Comparison of ENCODE assay signal across 11 cellular contexts in genomic region chr17:81929253-81930141, GRCh38. TPM values are rescaled to one million over a fixed set of nuclear protein-coding genes. Genes with fewer than 3 reads are reported as not detected.
DNase-seq lines count a peak whose midpoint lies in the region; ATAC-seq and TF ChIP-seq lines count a peak whose summit lies in the region.
"Had no signal": no experiment of that assay in that cellular context is flagged by ENCODE, and none has a peak within 500 bp of the region (broad histone marks: within the 10 kb centered on the region; RNA-seq: fewer than 3 reads in every experiment).

No MANE protein-coding gene starts in this region.

- no peak overlapping the region for H3K4ac ChIP-seq in H9 (ENCODE audit: low read depth, low read length)

- intact Hi-C loops in activated T-helper 2 cell treated with anti-CD3 and anti-CD28 coated beads, Interferon-gamma antibody, Interleukin-2, Interleukin-4, amounts not matched to agents 10 μg/mL and 5 μg/mL and 100 μg/mL, durations not matched to agents 14 hours and 24 hours and 36 hours (cut with micrococcal nuclease), result loop anchor here (5.0 kb wide), 1 partner anchor 93 kb away; the partner anchor contains the start of genes CENPX and LRRC45

- peaks cover 9% of the 10 kb centered on the region for H3K23me2 ChIP-seq in H9 (ENCODE audit: insufficient read length, low read depth, low read length, poor library complexity, severe bottlenecking)

- peaks cover 19% of the 10 kb centered on the region for H3K27me3 ChIP-seq in BLaER1
- H3K27me3 ChIP-seq in H9 (ENCODE audit: insufficient read depth, low read length), result no peaks in the 10 kb centered on the region; the same call in 1 of the 2 replicates
- H3K27me3 ChIP-seq: dorsolateral prefrontal cortex, right lobe of liver had no signal

- peaks cover 17% of the 10 kb centered on the region for H3K36me3 ChIP-seq in BLaER1
- H3K36me3 ChIP-seq: right lobe of liver, transverse colon had no signal

- H3K4me3 Mint-ChIP-seq in H9 (peak overlapping the region; percentile 50 to 77), naive B cell (peak overlapping the region in 6 of 8 donors; percentile 37 to 85 (median 62))
- peak overlapping the region; percentile 54 for H3K4me3 Mint-ChIP-seq in activated T-helper 2 cell treated with anti-CD3 and anti-CD28 coated beads, Interferon-gamma antibody, Interleukin-2, Interleukin-4, amounts not matched to agents 10 μg/mL and 5 μg/mL and 100 μg/mL, durations not matched to agents 14 hours and 24 hours and 36 hours (ENCODE audit: low read depth)

- H3K4me3 ChIP-seq in BLaER1, result peak overlapping the region; percentile 97; the same call in 1 of the 2 replicates
- H3K4me3 ChIP-seq: right lobe of liver had no signal

- H3K27me3 Mint-ChIP-seq in H9 (ENCODE audit: low read depth) (peaks cover 20% of the 10 kb centered on the region), naive B cell (peaks cover 0 to 35% (median 20%) of the 10 kb centered on the region in 3 donors)
- peaks cover 2% of the 10 kb centered on the region for H3K27me3 Mint-ChIP-seq in activated T-helper 2 cell treated with anti-CD3 and anti-CD28 coated beads, Interferon-gamma antibody, Interleukin-2, Interleukin-4, amounts not matched to agents 10 μg/mL and 5 μg/mL and 100 μg/mL, durations not matched to agents 14 hours and 24 hours and 36 hours (ENCODE audit: low read depth)

- no peak overlapping the region for H2BK12ac ChIP-seq in H9 (ENCODE audit: insufficient read length, low read depth, low read length)

- H3K27ac Mint-ChIP-seq in H9, result no peak overlapping the region
- H3K27ac Mint-ChIP-seq in activated T-helper 2 cell treated with anti-CD3 and anti-CD28 coated beads, Interferon-gamma antibody, Interleukin-2, Interleukin-4, amounts not matched to agents 10 μg/mL and 5 μg/mL and 100 μg/mL, durations not matched to agents 14 hours and 24 hours and 36 hours, result peak overlapping the region; percentile 33
- H3K27ac Mint-ChIP-seq in naive B cell, result peak overlapping the region in 3 of 6 donors; percentile 47 to 54 (median 52)

- no peak overlapping the region for H4K8ac ChIP-seq in H9 (replicated peaks; ENCODE audit: insufficient read length, low read depth, low read length)

- H3K23ac ChIP-seq in H9 (ENCODE audit: insufficient read length, low read depth, low read length), result no peak overlapping the region

- H3T11ph ChIP-seq in H9 (ENCODE audit: low read length), result no peak overlapping the region

- no peak overlapping the region for H4K91ac ChIP-seq in H9 (ENCODE audit: insufficient read length, low read depth, low read length)

- H3K27ac ChIP-seq in BLaER1 (no peak overlapping the region), H9 (ENCODE audit: insufficient read length, low read depth, low read length) (no peak overlapping the region)
- H3K27ac ChIP-seq: right lobe of liver, transverse colon had no signal

- no peak for TF ChIP-seq CTCF in H9 (conservative IDR thresholded peaks at IDR 0.05)

- no peak overlapping the region for H2BK5ac ChIP-seq in H9 (ENCODE audit: insufficient read length, low read length)

- H3K4me1 Mint-ChIP-seq in H9 (peaks cover 18 to 23% of the 10 kb centered on the region in 2 experiments), naive B cell (peaks cover 7 to 25% (median 16%) of the 10 kb centered on the region in 3 donors)
- peaks cover 12% of the 10 kb centered on the region for H3K4me1 Mint-ChIP-seq in activated T-helper 2 cell treated with anti-CD3 and anti-CD28 coated beads, Interferon-gamma antibody, Interleukin-2, Interleukin-4, amounts not matched to agents 10 μg/mL and 5 μg/mL and 100 μg/mL, durations not matched to agents 14 hours and 24 hours and 36 hours (ENCODE audit: low read depth)

- H2BK120ac ChIP-seq in H9 (ENCODE audit: low read depth, low read length, poor library complexity, severe bottlenecking), result no peak overlapping the region

- no peak overlapping the region for H2AK5ac ChIP-seq in H9 (ENCODE audit: insufficient read length, low read length)

- no peak for DNase-seq in H9
- DNase-seq in activated T-helper 2 cell treated with anti-CD3 and anti-CD28 coated beads, Interferon-gamma antibody, Interleukin-2, Interleukin-4, amounts not matched to agents 10 μg/mL and 5 μg/mL and 100 μg/mL, durations not matched to agents 14 hours and 24 hours and 36 hours (ENCODE audit: low spot score), result no peak
- no peak for DNase-seq in naive B cell
- no peak for DNase-seq in NCI-H128 (lab: John Stamatoyannopoulos, UW; ENCODE audit: unreplicated experiment)
- DNase-seq in DMS 273 (lab: John Stamatoyannopoulos, UW; ENCODE audit: unreplicated experiment), result no peak
- DNase-seq: NCI-H1092 had no signal

- H3K79me2 ChIP-seq in H9 (ENCODE audit: insufficient read depth, low read length), result peaks cover 14% of the 10 kb centered on the region; the same call in 1 of the 2 replicates

- no peak overlapping the region for H2BK15ac ChIP-seq in H9 (ENCODE audit: low read depth, low read length)

- H3K9ac ChIP-seq in BLaER1 (peak overlapping the region; percentile 91), H9 (ENCODE audit: extremely low read depth, insufficient read length, low read length) (no peak overlapping the region)

- H3K9me3 ChIP-seq in BLaER1 (no peaks in the 10 kb centered on the region), H9 (ENCODE audit: control insufficient read depth, low read depth, low read length) (no peaks in the 10 kb centered on the region)
- H3K9me3 ChIP-seq: right lobe of liver, transverse colon had no signal

- no peak overlapping the region for H3K56ac ChIP-seq in H9 (ENCODE audit: insufficient read length, low read depth, low read length)

- H2BK20ac ChIP-seq in H9 (ENCODE audit: low read depth, low read length, poor library complexity, severe bottlenecking), result no peak overlapping the region

- no CpG with 5 or more reads among the region's 31 CpGs for WGBS in H9 (ENCODE audit: extremely low coverage, insufficient read length, low lambda C conversion rate)

- H4K5ac ChIP-seq in H9 (ENCODE audit: insufficient read length, low read depth, low read length), result no peak overlapping the region

- H3K14ac ChIP-seq in H9 (ENCODE audit: insufficient read depth, low read length), result no peak overlapping the region

- no peaks in the 10 kb centered on the region for H3K79me1 ChIP-seq in H9 (ENCODE audit: insufficient read depth, low read depth, low read length, poor library complexity, severe bottlenecking)

- no peak overlapping the region for H2AFZ ChIP-seq in H9 (ENCODE audit: low read length)

- no peak overlapping the region for H3K18ac ChIP-seq in H9 (ENCODE audit: insufficient read length, low read depth, low read length)

- H3K4me1 ChIP-seq in BLaER1 (peaks cover 71% of the 10 kb centered on the region), H9 (ENCODE audit: insufficient read depth, low read length) (peaks cover 3% of the 10 kb centered on the region; the same call in 1 of the 2 replicates)

- H3K4me2 ChIP-seq in BLaER1 (peak overlapping the region; percentile 94), H9 (ENCODE audit: insufficient read depth, insufficient read length, low read length) (no peak overlapping the region)

- H3K36me3 Mint-ChIP-seq in H9 (ENCODE audit: insufficient read depth in 1 of 3, low read depth in 3 of 3) (peaks cover 0 to 16% (median 15%) of the 10 kb centered on the region in 3 experiments; a peak in 6 of 7 replicates), naive B cell (no peaks in the 10 kb centered on the region)
- H3K36me3 Mint-ChIP-seq in activated T-helper 2 cell treated with anti-CD3 and anti-CD28 coated beads, Interferon-gamma antibody, Interleukin-2, Interleukin-4, amounts not matched to agents 10 μg/mL and 5 μg/mL and 100 μg/mL, durations not matched to agents 14 hours and 24 hours and 36 hours (ENCODE audit: low read depth), result peaks cover 13% of the 10 kb centered on the region

- H3K9me3 Mint-ChIP-seq in H9 (no peaks in the 10 kb centered on the region), naive B cell (no peaks in the 10 kb centered on the region)
- H3K9me3 Mint-ChIP-seq in activated T-helper 2 cell treated with anti-CD3 and anti-CD28 coated beads, Interferon-gamma antibody, Interleukin-2, Interleukin-4, amounts not matched to agents 10 μg/mL and 5 μg/mL and 100 μg/mL, durations not matched to agents 14 hours and 24 hours and 36 hours, result no peaks in the 10 kb centered on the region

- H4K20me1 ChIP-seq in BLaER1 (peaks cover 66% of the 10 kb centered on the region), H9 (ENCODE audit: control insufficient read depth, insufficient read depth, insufficient read length) (peaks cover under 1% of the 10 kb centered on the region)

- ATAC-seq in naive B cell (ENCODE audit: low read depth in 2 of 2) (no peak), GM19395 (IDR thresholded peaks at IDR 0.05; ENCODE audit: unreplicated experiment) (no peak)

RNA-seq across cellular contexts. Expression of gene MAFG, which starts 2.0 kb away (rescaled TPM):
- total RNA-seq in H9 (2021), result 31.4 and 33.7 TPM in 2 replicates
- 30.3 and 31.8 TPM in 2 replicates for total RNA-seq in activated T-helper 2 cell treated with anti-CD3 and anti-CD28 coated beads, Interferon-gamma antibody, Interleukin-2, Interleukin-4, amounts not matched to agents 10 μg/mL and 5 μg/mL and 100 μg/mL, durations not matched to agents 14 hours and 24 hours and 36 hours
- polyA plus RNA-seq in naive B cell (ENCODE audit: low read depth in 6 of 6), result 1 to 10 TPM; 3.4 to 6.7 (median 4.7) TPM

RNA-seq across cellular contexts. Expression of gene PYCR1, which starts 7.6 kb away (rescaled TPM):
- 111 and 116 TPM in 2 replicates for total RNA-seq in H9 (2021)
- total RNA-seq in activated T-helper 2 cell treated with anti-CD3 and anti-CD28 coated beads, Interferon-gamma antibody, Interleukin-2, Interleukin-4, amounts not matched to agents 10 μg/mL and 5 μg/mL and 100 μg/mL, durations not matched to agents 14 hours and 24 hours and 36 hours, result 99.9 and 105 TPM in 2 replicates
- 1 to 10 TPM; 1.6 to 4.5 (median 2.2) TPM for polyA plus RNA-seq in naive B cell (ENCODE audit: low read depth in 6 of 6)

RNA-seq across cellular contexts. Expression of gene SIRT7, which starts 11.5 kb away (rescaled TPM):
- 28.7 and 29.7 TPM in 2 replicates for total RNA-seq in H9 (2021)
- total RNA-seq in activated T-helper 2 cell treated with anti-CD3 and anti-CD28 coated beads, Interferon-gamma antibody, Interleukin-2, Interleukin-4, amounts not matched to agents 10 μg/mL and 5 μg/mL and 100 μg/mL, durations not matched to agents 14 hours and 24 hours and 36 hours, result 50.2 and 55.7 TPM in 2 replicates
- 10 to 100 TPM; 23.6 to 41.3 (median 30.6) TPM for polyA plus RNA-seq in naive B cell (ENCODE audit: low read depth in 6 of 6)

RNA-seq across cellular contexts. Expression of gene MYADML2, which starts 17.5 kb away (rescaled TPM):
- 0.13 and 0.22 TPM in 2 replicates for total RNA-seq in H9 (2021)
- not detected in 2 replicates for total RNA-seq in activated T-helper 2 cell treated with anti-CD3 and anti-CD28 coated beads, Interferon-gamma antibody, Interleukin-2, Interleukin-4, amounts not matched to agents 10 μg/mL and 5 μg/mL and 100 μg/mL, durations not matched to agents 14 hours and 24 hours and 36 hours
- not detected for polyA plus RNA-seq in naive B cell (ENCODE audit: low read depth in 6 of 6)
- total RNA-seq: right lobe of liver, transverse colon had no signal

RNA-seq across cellular contexts. Expression of gene PCYT2, which starts 18.3 kb away (rescaled TPM):
- total RNA-seq in H9 (2021), result 24.5 and 24.9 TPM in 2 replicates
- total RNA-seq in activated T-helper 2 cell treated with anti-CD3 and anti-CD28 coated beads, Interferon-gamma antibody, Interleukin-2, Interleukin-4, amounts not matched to agents 10 μg/mL and 5 μg/mL and 100 μg/mL, durations not matched to agents 14 hours and 24 hours and 36 hours, result 51.5 and 51.7 TPM in 2 replicates
- polyA plus RNA-seq in naive B cell (ENCODE audit: low read depth in 6 of 6), result 10 to 100 TPM; 19.0 to 28.4 (median 21.2) TPM
